19 cellular contexts compared by ENCODE assay signal in genomic region chr10:34137955-34138354, GRCh38.
A peak's percentile ranks its signal among the peaks of the same experiment; 100 is the strongest.
DNase-seq lines count a peak whose midpoint lies in the region; FAIRE-seq and TF ChIP-seq lines count a peak whose summit lies in the region.
"Had no signal": no experiment of that assay in that cellular context is flagged by ENCODE, and none has a peak within 500 bp of the region (broad histone marks: within the 10 kb centered on the region; RNA-seq: fewer than 3 reads in every experiment).

No MANE protein-coding gene starts in this region.

- H3K36me3 ChIP-seq in HEK293 (ENCODE audit: control insufficient read depth in 2 of 2, insufficient read depth in 1 of 2, low read length in 2 of 2) (no peaks in the 10 kb centered on the region), mammary epithelial cell (ENCODE audit: insufficient read depth, low read length) (no peaks in the 10 kb centered on the region), mesenchymal stem cell (ENCODE audit: control insufficient read depth in 1 of 2, insufficient read depth in 2 of 2, low read depth in 1 of 2, low read length in 2 of 2) (peaks cover 0 to 4% of the 10 kb centered on the region in 2 experiments), sigmoid colon (no peaks in the 10 kb centered on the region), ovary (no peaks in the 10 kb centered on the region)
- H3K36me3 ChIP-seq: SJSA1 had no signal

- TF ChIP-seq CTCF in AG10803 (conservative IDR thresholded peaks at IDR 0.05; ENCODE audit: low read length), result no peak
- TF ChIP-seq CTCF in HEK293 (tag by site-specific recombination; IDR thresholded peaks at IDR 0.05), result no peak
- no peak for TF ChIP-seq CTCF in mammary epithelial cell (conservative IDR thresholded peaks at IDR 0.05 in 1 of 2, IDR thresholded peaks at IDR 0.05 in 1 of 2; ENCODE audit: extremely low read depth in 1 of 2, insufficient read depth in 1 of 2, low read depth in 1 of 2, low read length in 2 of 2)
- no peak for TF ChIP-seq CTCF in sigmoid colon (IDR thresholded peaks at IDR 0.05)
- TF ChIP-seq CTCF in ovary (IDR thresholded peaks at IDR 0.05), result no peak

- no peak overlapping the region for H3K14ac ChIP-seq in mesenchymal stem cell (ENCODE audit: low read length in 2 of 2)

- H4K8ac ChIP-seq in mesenchymal stem cell (ENCODE audit: low read length), result no peak overlapping the region

- H2BK5ac ChIP-seq in mesenchymal stem cell (ENCODE audit: low read depth, low read length, poor library complexity, severe bottlenecking), result no peak overlapping the region

- dilution Hi-C loops in mammary epithelial cell (cut with HindIII; ENCODE audit: low sequenced_read_pairs), result no loop called here

- peak; percentile 28 for DNase-seq in AG10803 (ENCODE audit: low read depth)
- peak; percentile 55 for DNase-seq in mammary epithelial cell
- DNase-seq in mesenchymal stem cell, result peak; percentile 20
- no peak for DNase-seq in HTR-8/SVneo (ENCODE audit: insufficient read length, low spot score)
- DNase-seq in sigmoid colon, result no peak
- DNase-seq in activated effector memory CD4-positive, alpha-beta T cell treated with anti-CD3 and anti-CD28 coated beads, Interleukin-2, amount 50 U/mL, for 16 hours, result no peak
- DNase-seq in ovary, result no peak
- DNase-seq: COR-L47, GM23248, HCEC 1CT, Karpas-422, NCI-H1436, NCI-H2029 treated with DMSO at 0.1 percent for 48 hours, NCI-H510A, NCI-H774 had no signal

- no peak overlapping the region for H3K9ac ChIP-seq in mammary epithelial cell (ENCODE audit: insufficient read depth, low read length)
- H3K9ac ChIP-seq in mesenchymal stem cell (ENCODE audit: low read length), result no peak overlapping the region
- H3K9ac ChIP-seq: GM23248 had no signal

- H4K20me1 ChIP-seq in mammary epithelial cell (ENCODE audit: insufficient read depth, low read length), result no peaks in the 10 kb centered on the region

- H3K18ac ChIP-seq in mesenchymal stem cell (ENCODE audit: low read depth in 1 of 2, low read length in 2 of 2), result no peak overlapping the region

- POLR2A ChIA-PET in HEK293 (lab: Yijun Ruan, JAX), result no interaction called here

- no peak overlapping the region for H2BK15ac ChIP-seq in mesenchymal stem cell (ENCODE audit: low read depth, poor library complexity, severe bottlenecking)

- H3K4me1 ChIP-seq in HEK293 (ENCODE audit: control insufficient read depth, insufficient read depth, low read length), result peaks cover 10% of the 10 kb centered on the region
- H3K4me1 ChIP-seq in mammary epithelial cell (ENCODE audit: insufficient read depth, low read length), result no peaks in the 10 kb centered on the region
- no peaks in the 10 kb centered on the region for H3K4me1 ChIP-seq in mesenchymal stem cell (ENCODE audit: control insufficient read depth, insufficient read depth, low read depth, low read length)
- no peaks in the 10 kb centered on the region for H3K4me1 ChIP-seq in sigmoid colon
- H3K4me1 ChIP-seq in ovary (ENCODE audit: insufficient read depth), result no peaks in the 10 kb centered on the region
- H3K4me1 ChIP-seq: SJSA1 had no signal

- no peak for TF ChIP-seq EP300 in sigmoid colon (IDR thresholded peaks at IDR 0.05)
- no peak for TF ChIP-seq EP300 in ovary (IDR thresholded peaks at IDR 0.05)

- H2AFZ ChIP-seq in mammary epithelial cell (ENCODE audit: low read depth, low read length), result no peak overlapping the region
- no peak overlapping the region for H2AFZ ChIP-seq in mesenchymal stem cell (ENCODE audit: low read depth, low read length)
- H2AFZ ChIP-seq: GM23248, PC-9 had no signal

- TF ChIP-seq POLR2A in sigmoid colon (IDR thresholded peaks at IDR 0.05), result no peak
- TF ChIP-seq POLR2A in ovary (IDR thresholded peaks at IDR 0.05), result no peak

- no peak overlapping the region for H3K4ac ChIP-seq in mesenchymal stem cell (ENCODE audit: low read depth in 1 of 2, low read length in 2 of 2)

- no TSS peak for BruUV-seq in mammary epithelial cell (replicated peaks; lab: Mats Ljungman, UMichigan)

- H2BK12ac ChIP-seq in mesenchymal stem cell (ENCODE audit: low read length in 2 of 2), result no peak overlapping the region

- peaks cover 19% of the 10 kb centered on the region for H3K79me1 ChIP-seq in mesenchymal stem cell (replicated peaks; ENCODE audit: low read length, poor library complexity, severe bottlenecking)

- no peak for FAIRE-seq in HTR-8/SVneo (lab: Jason Lieb, UNC)
- FAIRE-seq: A204.1 had no signal

- in situ Hi-C loops in mammary epithelial cell (cut with MboI; ENCODE audit: low sequenced_read_pairs in 2 of 2), result no loop called here

- no peak overlapping the region for H3K4me3 ChIP-seq in AG10803 (ENCODE audit: low read length)
- no peak overlapping the region for H3K4me3 ChIP-seq in HEK293 (ENCODE audit: low read depth, low read length)
- no peak overlapping the region for H3K4me3 ChIP-seq in mammary epithelial cell (replicated peaks in 1 of 3; ENCODE audit: insufficient read depth in 1 of 3, low read depth in 2 of 3, low read length in 3 of 3)
- no peak overlapping the region for H3K4me3 ChIP-seq in mesenchymal stem cell (ENCODE audit: insufficient read depth in 1 of 2, low read depth in 1 of 2, low read length in 2 of 2)
- H3K4me3 ChIP-seq in sigmoid colon, result no peak overlapping the region
- H3K4me3 ChIP-seq in ovary, result no peak overlapping the region
- H3K4me3 ChIP-seq: GM23248, PC-9, SJSA1 had no signal

- 100% methylated on average over 2 of the region's 2 CpGs for WGBS in mammary epithelial cell (ENCODE audit: low coverage, missing lambda C conversion rate)
- WGBS in mesenchymal stem cell, result 94% methylated on average over 2 of the region's 2 CpGs
- WGBS in sigmoid colon, 2 donors, result 93 to 96% methylated on average over 2 of the region's 2 CpGs
- WGBS in ovary, 3 donors, result 96 to 100% (median 99%) methylated on average over 2 of the region's 2 CpGs

- H3K79me2 ChIP-seq in mammary epithelial cell (ENCODE audit: insufficient read depth, low read length), result no peaks in the 10 kb centered on the region

- H2AK5ac ChIP-seq in mesenchymal stem cell (ENCODE audit: low read length, severe bottlenecking), result no peak overlapping the region

- no peak overlapping the region for H4K91ac ChIP-seq in mesenchymal stem cell (ENCODE audit: low read length)

- H3K9me3 ChIP-seq in HEK293 (ENCODE audit: control insufficient read depth, insufficient read depth, low read depth, low read length) (no peaks in the 10 kb centered on the region), mammary epithelial cell (replicated peaks; ENCODE audit: insufficient read depth, low read length) (no peaks in the 10 kb centered on the region), mesenchymal stem cell (ENCODE audit: control insufficient read depth, low read length) (no peaks in the 10 kb centered on the region), sigmoid colon (no peaks in the 10 kb centered on the region), ovary (no peaks in the 10 kb centered on the region)
- H3K9me3 ChIP-seq: SJSA1 had no signal

- no peaks in the 10 kb centered on the region for H3K27me3 ChIP-seq in mammary epithelial cell (ENCODE audit: insufficient read depth, low read length)
- H3K27me3 ChIP-seq in mesenchymal stem cell (ENCODE audit: control insufficient read depth in 1 of 2, insufficient read depth in 1 of 2, low read length in 2 of 2), result no peaks in the 10 kb centered on the region
- no peaks in the 10 kb centered on the region for H3K27me3 ChIP-seq in sigmoid colon
- no peaks in the 10 kb centered on the region for H3K27me3 ChIP-seq in ovary
- H3K27me3 ChIP-seq: SJSA1 had no signal

- no peak overlapping the region for H2BK120ac ChIP-seq in mesenchymal stem cell (ENCODE audit: low read depth, low read length)

- no peak overlapping the region for H3K23ac ChIP-seq in mesenchymal stem cell (ENCODE audit: low read length in 2 of 2)

- intact Hi-C loops in mammary epithelial cell (cut with micrococcal nuclease), result no loop called here
- intact Hi-C loops in sigmoid colon (cut with DNase I), result no loop called here
- intact Hi-C loops in ovary (cut with DNase I), result no loop called here

- H3K4me2 ChIP-seq in mammary epithelial cell (ENCODE audit: insufficient read depth, low read depth, low read length), result no peak overlapping the region
- H3K4me2 ChIP-seq in mesenchymal stem cell (ENCODE audit: low read length, poor library complexity, severe bottlenecking), result no peak overlapping the region
- H3K4me2 ChIP-seq: PC-9 had no signal

- H3K27ac ChIP-seq in HEK293 (ENCODE audit: extremely low read depth, low read depth, low read length) (no peak overlapping the region), mammary epithelial cell (ENCODE audit: insufficient read depth, low read depth, low read length) (no peak overlapping the region), mesenchymal stem cell (ENCODE audit: low read length, poor library complexity, severe bottlenecking) (no peak overlapping the region), sigmoid colon (no peak overlapping the region), ovary (no peak overlapping the region)
- H3K27ac ChIP-seq: GM23248, PC-9, SJSA1 had no signal

- CTCF ChIA-PET in HEK293 (lab: Yijun Ruan, JAX), result interaction anchor here (1.2 kb wide), 1 partner anchor 14 kb away, joined by 3 read pairs; no protein-coding TSS in a partner anchor
- CTCF ChIA-PET in mammary epithelial cell (lab: Charles Lee; ENCODE audit: low non-redundant PET), result no interaction called here

TF ChIP-seq in HEK293, 187 proteins besides CTCF, POLR2A, EP300 and RAD21:
- TF ChIP-seq PRDM6 (tag by site-specific recombination; IDR thresholded peaks at IDR 0.05), result peak; percentile 61
- TF ChIP-seq WT1 (tag by site-specific recombination; IDR thresholded peaks at IDR 0.05), result no peak

Comparison
In these comparisons a context has a peak if more than half of its experiments do, and no peak if none do; other contexts are left out.
1. DNase-seq: peak in AG10803 (single experiment), mammary epithelial cell (single experiment) and mesenchymal stem cell (single experiment); none in HTR-8/SVneo (single experiment), sigmoid colon (single experiment), activated effector memory CD4-positive, alpha-beta T cell treated with anti-CD3 and anti-CD28 coated beads, Interleukin-2, amount 50 U/mL, for 16 hours (single experiment) and ovary (0 of 5).